Comparison of ENCODE assay signal across 8 cellular contexts in the genomic region with DNA sequence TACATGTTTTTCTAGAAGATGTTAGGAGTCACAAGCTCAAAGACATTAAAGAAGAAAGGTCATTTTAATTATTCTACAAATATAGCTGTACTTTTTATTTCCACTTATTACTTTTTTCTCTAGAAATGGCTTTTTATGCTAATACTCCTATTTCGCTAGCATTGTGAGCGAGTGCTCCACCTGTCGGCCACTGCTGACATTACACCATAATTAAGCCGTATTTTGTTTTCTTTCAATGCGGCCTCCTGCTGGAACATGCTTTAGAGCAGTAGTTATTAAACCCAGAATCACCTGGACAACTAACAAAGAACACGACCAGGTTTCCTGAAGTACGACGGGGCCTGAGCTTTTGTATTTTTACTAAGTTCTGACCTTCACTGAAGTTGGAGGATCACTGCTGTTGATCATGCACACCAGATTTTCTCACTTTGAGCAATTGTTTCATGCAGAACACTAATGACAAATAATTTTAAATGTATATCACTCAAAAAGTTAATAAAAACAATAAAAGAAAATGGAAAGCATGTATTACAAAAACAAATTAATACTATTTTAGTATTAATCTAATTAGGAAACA.
A peak's percentile ranks its signal among the peaks of the same experiment; 100 is the strongest.
DNase-seq lines count a peak whose midpoint lies in the region; FAIRE-seq and TF ChIP-seq lines count a peak whose summit lies in the region.

No MANE protein-coding gene starts in this region.

- intact Hi-C loops in activated naive CD4-positive, alpha-beta T cell treated with anti-CD3 and anti-CD28 coated beads for 36 hours (cut with micrococcal nuclease), result loop anchor here (1.0 kb wide), 2 partner anchors 296 to 505 kb away; no protein-coding TSS in a partner anchor
- intact Hi-C loops in head of caudate nucleus (cut with DNase I), result loop anchor here (10.0 kb wide), 1 partner anchor 298 kb away; no protein-coding TSS in a partner anchor

- no peaks in the 10 kb centered on the region for H4K20me1 ChIP-seq in smooth muscle cell (ENCODE audit: low read depth)

- no peaks in the 10 kb centered on the region for H3K36me3 ChIP-seq in smooth muscle cell (ENCODE audit: low read depth)

- H3F3A ChIP-seq in smooth muscle cell (ENCODE audit: low read depth), result no peaks in the 10 kb centered on the region

- H3K27me3 Mint-ChIP-seq in activated naive CD4-positive, alpha-beta T cell treated with anti-CD3 and anti-CD28 coated beads for 36 hours (ENCODE audit: low read depth), result peaks cover 24% of the 10 kb centered on the region

- H3K9ac ChIP-seq in smooth muscle cell (ENCODE audit: low read depth), result no peak overlapping the region

- no peak overlapping the region for H3K27ac ChIP-seq in smooth muscle cell (ENCODE audit: low read depth)

- H3K4me3 ChIP-seq in HFF-Myc (replicated peaks; ENCODE audit: low read depth, low read length) (no peak overlapping the region), smooth muscle cell (no peak overlapping the region)

- CTCF ChIA-PET in activated naive CD4-positive, alpha-beta T cell treated with anti-CD3 and anti-CD28 coated beads for 36 hours (lab: Charles Lee), result interaction anchor here (0.6 to 7.3 kb wide), 10 partner anchors 9 to 788 kb away, joined by 3 to 40 read pairs (median 6); no protein-coding TSS in a partner anchor

- DNase-seq in SKM-1 treated with dmso at 0.1 percent for 144 hours (lab: John Stamatoyannopoulos, UW; ENCODE audit: unreplicated experiment) (peak; percentile 1), SKM-1 (lab: John Stamatoyannopoulos, UW; ENCODE audit: unreplicated experiment) (no peak), HFF-Myc (ENCODE audit: extremely low read depth, low read depth) (peak; percentile 31), NCI-H460 (ENCODE audit: extremely low read depth, low read depth) (peak; percentile 31), head of caudate nucleus (peak in 41 of 42 donors; percentile 18 to 85 (median 59)), smooth muscle cell (lab: John Stamatoyannopoulos, UW; ENCODE audit: unreplicated experiment) (no peak), GM12892 (ENCODE audit: insufficient read length) (no peak)
- DNase-seq in activated naive CD4-positive, alpha-beta T cell treated with anti-CD3 and anti-CD28 coated beads for 36 hours, result peak; percentile 40

- H3K27me3 ChIP-seq in smooth muscle cell (ENCODE audit: low read depth), result no peaks in the 10 kb centered on the region

- H3K4me1 ChIP-seq in smooth muscle cell (ENCODE audit: low read depth), result no peaks in the 10 kb centered on the region

- H3K27ac Mint-ChIP-seq in activated naive CD4-positive, alpha-beta T cell treated with anti-CD3 and anti-CD28 coated beads for 36 hours, result no peak overlapping the region

- no peaks in the 10 kb centered on the region for H3K79me2 ChIP-seq in smooth muscle cell (ENCODE audit: low read depth)

- FAIRE-seq in GM12892 (lab: Jason Lieb, UNC), result no peak

- WGBS in smooth muscle cell (ENCODE audit: low lambda C conversion rate), result 6% methylated on average over 8 of the region's 8 CpGs

- no peak overlapping the region for H3K4me3 Mint-ChIP-seq in activated naive CD4-positive, alpha-beta T cell treated with anti-CD3 and anti-CD28 coated beads for 36 hours

- no peaks in the 10 kb centered on the region for H3K4me1 Mint-ChIP-seq in activated naive CD4-positive, alpha-beta T cell treated with anti-CD3 and anti-CD28 coated beads for 36 hours (ENCODE audit: low read depth)

- no peak overlapping the region for H3K4me2 ChIP-seq in smooth muscle cell

- no peaks in the 10 kb centered on the region for H3K9me3 ChIP-seq in smooth muscle cell (replicated peaks; ENCODE audit: low read depth)

- peak; percentile 82 for TF ChIP-seq CTCF in HFF-Myc (IDR thresholded peaks at IDR 0.05; ENCODE audit: low read depth, low read length, missing control alignments)
- peak; percentile 95 for TF ChIP-seq CTCF in smooth muscle cell (IDR thresholded peaks at IDR 0.05; ENCODE audit: borderline replicate concordance, insufficient read depth, poor library complexity, severe bottlenecking)

- TF ChIP-seq POLR2A in GM12892 (IDR thresholded peaks at IDR 0.05; ENCODE audit: low read depth, low read length), result no peak

- no peaks in the 10 kb centered on the region for H3K36me3 Mint-ChIP-seq in activated naive CD4-positive, alpha-beta T cell treated with anti-CD3 and anti-CD28 coated beads for 36 hours (ENCODE audit: low read depth)

- no peaks in the 10 kb centered on the region for H3K9me3 Mint-ChIP-seq in activated naive CD4-positive, alpha-beta T cell treated with anti-CD3 and anti-CD28 coated beads for 36 hours

- no peak overlapping the region for H2AFZ ChIP-seq in smooth muscle cell (ENCODE audit: low read depth)

Comparison
In these comparisons a context has a peak if more than half of its experiments do, and no peak if none do; other contexts are left out.
1. DNase-seq: peak in SKM-1 treated with dmso at 0.1 percent for 144 hours (single experiment), HFF-Myc (single experiment), NCI-H460 (single experiment), activated naive CD4-positive, alpha-beta T cell treated with anti-CD3 and anti-CD28 coated beads for 36 hours (single experiment) and head of caudate nucleus (41 of 42); none in SKM-1 (single experiment), smooth muscle cell (single experiment) and GM12892 (single experiment).